Comparison of ENCODE assay signal across 11 cellular contexts in the genomic region with DNA sequence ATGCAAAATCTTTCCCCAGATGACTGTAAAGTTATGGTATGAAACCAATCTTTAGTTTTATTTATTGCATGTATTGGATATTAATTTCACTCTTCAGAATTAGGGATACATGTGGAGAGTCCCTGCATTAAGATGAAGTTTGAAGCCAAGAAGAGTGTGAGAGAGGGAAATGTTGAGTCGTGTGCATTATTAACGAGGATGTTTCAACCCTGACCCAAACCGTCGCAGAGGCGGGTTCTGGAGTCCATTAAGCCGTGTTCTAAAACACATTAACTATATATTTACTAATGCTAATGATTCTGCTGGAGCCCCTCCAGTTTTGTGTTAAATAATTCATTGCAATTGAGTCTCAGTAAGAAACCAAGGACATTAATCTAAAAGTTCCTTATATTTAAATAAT. TPM values are rescaled to one million over a fixed set of nuclear protein-coding genes. Genes with fewer than 3 reads are reported as not detected.
DNase-seq lines count a peak whose midpoint lies in the region; ATAC-seq and TF ChIP-seq lines count a peak whose summit lies in the region.
"Had no signal": no experiment of that assay in that cellular context is flagged by ENCODE, and none has a peak within 500 bp of the region (broad histone marks: within the 10 kb centered on the region; RNA-seq: fewer than 3 reads in every experiment).

No MANE protein-coding gene starts in this region.

- H3K9me3 ChIP-seq in SU-DHL-6 (ENCODE audit: insufficient read depth, low read length) (no peaks in the 10 kb centered on the region), gastroesophageal sphincter (no peaks in the 10 kb centered on the region), skeletal muscle satellite cell (replicated peaks; ENCODE audit: low read length) (no peaks in the 10 kb centered on the region)

- no peak for TF ChIP-seq POLR2A in gastroesophageal sphincter (IDR thresholded peaks at IDR 0.05)

- no peaks in the 10 kb centered on the region for H3K36me3 ChIP-seq in SU-DHL-6 (ENCODE audit: low read length)
- no peaks in the 10 kb centered on the region for H3K36me3 ChIP-seq in gastroesophageal sphincter
- H3K36me3 ChIP-seq in skeletal muscle satellite cell (ENCODE audit: insufficient read depth, low read length), result no peaks in the 10 kb centered on the region

- ATAC-seq in gastroesophageal sphincter, result no peak
- ATAC-seq: K562 had no signal

- no peaks in the 10 kb centered on the region for H3K79me2 ChIP-seq in SU-DHL-6 (ENCODE audit: insufficient read depth, low read length)

- no peak for TF ChIP-seq CTCF in SU-DHL-6 (IDR thresholded peaks at IDR 0.05; ENCODE audit: insufficient read depth, low read length, poor library complexity, severe bottlenecking)
- TF ChIP-seq CTCF in gastroesophageal sphincter (IDR thresholded peaks at IDR 0.05), result no peak

- H4K20me1 ChIP-seq in SU-DHL-6 (ENCODE audit: low read depth, low read length), result 0 out of 2 replicates have a peak, but pooled peaks cover 8% of the 10 kb centered on the region

- H3K9me2 ChIP-seq in SU-DHL-6 (replicated peaks; ENCODE audit: insufficient read depth, low read length), result no peaks in the 10 kb centered on the region

- peaks cover 15% of the 10 kb centered on the region for H3F3A ChIP-seq in SU-DHL-6 (ENCODE audit: insufficient read depth)

- H3K4me2 ChIP-seq in SU-DHL-6 (ENCODE audit: low read depth, low read length, poor library complexity, severe bottlenecking) (peak overlapping the region; percentile 73), skeletal muscle satellite cell (ENCODE audit: low read length) (peak overlapping the region; percentile 88)

- H3K27me3 ChIP-seq in SU-DHL-6 (ENCODE audit: low read length) (no peaks in the 10 kb centered on the region), gastroesophageal sphincter (no peaks in the 10 kb centered on the region), skeletal muscle satellite cell (ENCODE audit: control insufficient read depth, insufficient read depth, low read length) (no peaks in the 10 kb centered on the region)

- H3K9ac ChIP-seq in SU-DHL-6 (ENCODE audit: low read length) (no peak overlapping the region), skeletal muscle satellite cell (ENCODE audit: low read depth, low read length) (peak overlapping the region; percentile 90)

- WGBS in gastroesophageal sphincter (ENCODE audit: low coverage in 1 of 2), 2 donors, result 6 to 21% methylated on average over 6 of the region's 6 CpGs

- H3K4me3 ChIP-seq in SU-DHL-6 (ENCODE audit: insufficient read depth, low read length, poor library complexity, severe bottlenecking) (no peak overlapping the region), gastroesophageal sphincter (peak overlapping the region; percentile 83 to 89), skeletal muscle satellite cell (ENCODE audit: low read length) (peak overlapping the region; percentile 84)
- H3K4me3 ChIP-seq: K562 had no signal

- DNase-seq in NCI-H1092 treated with DMSO at 0.1 percent for 48 hours (lab: John Stamatoyannopoulos, UW) (peak; percentile 37), NCI-H1092 (lab: John Stamatoyannopoulos, UW) (no peak), NCI-H187 treated with DMSO at 0.1 percent for 48 hours (lab: John Stamatoyannopoulos, UW) (no peak), HCEC 1CT (no peak)
- no peak for DNase-seq in stimulated activated naive CD4-positive, alpha-beta T cell (lab: John Stamatoyannopoulos, UW)
- DNase-seq: 8988T, head of caudate nucleus had no signal

- TF ChIP-seq EP300 in gastroesophageal sphincter (IDR thresholded peaks at IDR 0.05), result no peak

- H3K27ac ChIP-seq in SU-DHL-6 (ENCODE audit: low read depth, low read length) (no peak overlapping the region), gastroesophageal sphincter (no peak overlapping the region)

- no peak overlapping the region for H2AFZ ChIP-seq in SU-DHL-6 (ENCODE audit: low read depth, low read length, severe bottlenecking)

- peaks cover 0 to 31% (median 2%) of the 10 kb centered on the region in 3 donors for H3K4me1 ChIP-seq in gastroesophageal sphincter
- peaks cover 45% of the 10 kb centered on the region for H3K4me1 ChIP-seq in skeletal muscle satellite cell (ENCODE audit: control insufficient read depth, insufficient read depth, low read length)

RNA-seq across cellular contexts. Expression of a gene that starts 1.8 kb away (rescaled TPM):
- 10 to 100 TPM; 14.8 to 28.7 (median 18.4) TPM for total RNA-seq in gastroesophageal sphincter
- total RNA-seq in skeletal muscle satellite cell (2012; rRNA removed), result 22.6 and 25.1 TPM in 2 replicates
